Comparison of ENCODE assay signal across 17 cellular contexts in the genomic region with DNA sequence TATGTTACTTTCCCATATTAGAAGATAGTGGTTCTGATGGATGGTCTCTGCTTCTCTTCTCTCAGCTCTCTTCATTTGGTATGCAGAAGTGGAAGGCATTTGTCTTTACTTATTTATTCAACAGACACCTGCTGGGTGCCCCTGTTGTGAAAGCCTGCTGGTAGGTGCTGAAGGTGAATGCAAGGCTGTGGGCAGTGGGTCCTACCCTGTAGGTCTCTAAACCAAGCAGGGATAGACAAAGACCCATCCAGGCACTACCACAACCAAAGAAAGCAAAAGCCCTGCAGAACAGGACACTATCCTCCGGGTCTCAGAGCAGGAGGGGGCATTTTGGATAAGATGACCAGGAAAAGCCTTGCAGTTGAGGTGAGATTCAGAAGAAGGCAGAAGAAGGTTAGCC.
"Had no signal": no experiment of that assay in that cellular context is flagged by ENCODE, and none has a peak within 500 bp of the region (broad histone marks: within the 10 kb centered on the region; RNA-seq: fewer than 3 reads in every experiment).

No MANE protein-coding gene starts in this region.

- H3K4me1 Mint-ChIP-seq: activated naive CD8-positive, alpha-beta T cell treated with anti-CD3 and anti-CD28 coated beads, Interleukin-2, amount 50 U/mL, for 24 hours; natural killer cell had no signal

- H3K9me3 Mint-ChIP-seq: activated naive CD4-positive, alpha-beta T cell treated with anti-CD3 and anti-CD28 coated beads for 36 hours; activated T-cell treated with anti-CD3 and anti-CD28 coated beads, Interleukin-2, amount 50 U/mL, for 4 hours had no signal

- H3K27ac ChIP-seq: neutrophil, tibial artery had no signal

- DNase-seq: activated CD4-positive, alpha-beta T cell treated with anti-CD3 and anti-CD28 coated beads, Interleukin-2, amount 50 U/mL, for 1 hour; activated CD4-positive, CD25-positive, alpha-beta regulatory T cell treated with anti-CD3 and anti-CD28 coated beads, Interleukin-2, amount 50 U/mL, for 72 hours; activated CD8-positive, alpha-beta memory T cell treated with anti-CD3 and anti-CD28 coated beads, Interleukin-2, amount 50 U/mL, for 4 hours; activated naive CD4-positive, alpha-beta T cell treated with anti-CD3 and anti-CD28 coated beads for 36 hours; activated naive CD8-positive, alpha-beta T cell treated with anti-CD3 and anti-CD28 coated beads, Interleukin-2, amount 50 U/mL, for 24 hours; activated T-cell treated with anti-CD3 and anti-CD28 coated beads, Interleukin-2, amount 50 U/mL, for 4 hours; aorta; cortex of kidney; natural killer cell; retina; stimulated activated CD4-positive, alpha-beta T cell treated with anti-CD3 and anti-CD28 coated beads, Interleukin-12 subunit alpha, Interleukin-12 subunit beta, amount 100 ng/mL, for 4 hours; stimulated activated CD4-positive, alpha-beta T cell treated with anti-CD3 and anti-CD28 coated beads, Interleukin-2, amount 100 ng/mL, for 24 hours; stimulated activated naive CD8-positive, alpha-beta T cell treated with anti-CD3 and anti-CD28 coated beads, Interleukin-15, Interleukin-2, amounts not matched to agents 100 U/mL and 50 U/mL, for 24 hours; substantia nigra; T1000; tibial artery had no signal

- H3K4me3 Mint-ChIP-seq: activated naive CD4-positive, alpha-beta T cell treated with anti-CD3 and anti-CD28 coated beads for 36 hours; activated naive CD8-positive, alpha-beta T cell treated with anti-CD3 and anti-CD28 coated beads, Interleukin-2, amount 50 U/mL, for 24 hours; activated T-cell treated with anti-CD3 and anti-CD28 coated beads, Interleukin-2, amount 50 U/mL, for 4 hours; natural killer cell had no signal

- H3K27ac Mint-ChIP-seq: activated naive CD4-positive, alpha-beta T cell treated with anti-CD3 and anti-CD28 coated beads for 36 hours; activated naive CD8-positive, alpha-beta T cell treated with anti-CD3 and anti-CD28 coated beads, Interleukin-2, amount 50 U/mL, for 24 hours; natural killer cell had no signal

- H3K36me3 ChIP-seq: neutrophil, tibial artery had no signal

- H3K36me3 Mint-ChIP-seq: natural killer cell had no signal

- H3K9me3 ChIP-seq: neutrophil, tibial artery had no signal

- ATAC-seq: activated naive CD8-positive, alpha-beta T cell treated with anti-CD3 and anti-CD28 coated beads, Interleukin-2, amount 50 U/mL, for 24 hours; activated T-cell treated with anti-CD3 and anti-CD28 coated beads, Interleukin-2, amount 50 U/mL, for 4 hours; natural killer cell; stimulated activated naive CD8-positive, alpha-beta T cell treated with anti-CD3 and anti-CD28 coated beads, Interleukin-15, Interleukin-2, amounts not matched to agents 100 U/mL and 50 U/mL, for 24 hours had no signal

- H3K4me3 ChIP-seq: tibial artery had no signal

- H3K27me3 ChIP-seq: neutrophil, tibial artery had no signal
